1 cellular context compared by ENCODE assay signal in genomic region chr17:7249830-7250229, GRCh38.
TF ChIP-seq lines count a peak whose summit lies in the region.

No MANE protein-coding gene starts in this region.

TF ChIP-seq in IMR-90, 13 proteins besides CTCF, POLR2A, EP300 and RAD21 (continued from another document):
- TF ChIP-seq MAFK (IDR thresholded peaks at IDR 0.05; ENCODE audit: low read depth, low read length) (no peak), RCOR1 (IDR thresholded peaks at IDR 0.05; ENCODE audit: insufficient replicate concordance, low read length) (no peak), CEBPB (IDR thresholded peaks at IDR 0.05; ENCODE audit: low read depth, low read length) (no peak), RFX5 (IDR thresholded peaks at IDR 0.05; ENCODE audit: low read depth, low read length) (no peak), ELK1 (IDR thresholded peaks at IDR 0.05; ENCODE audit: borderline replicate concordance, low read depth, low read length) (no peak), NFE2L2 (IDR thresholded peaks at IDR 0.05; ENCODE audit: low read depth, low read length) (no peak), CHD1 (IDR thresholded peaks at IDR 0.05; ENCODE audit: low read depth, low read length) (no peak), FOS (IDR thresholded peaks at IDR 0.05; ENCODE audit: low read depth, low read length) (no peak), SMC3 (IDR thresholded peaks at IDR 0.05; ENCODE audit: low read depth, low read length) (no peak), BHLHE40 (IDR thresholded peaks at IDR 0.05; ENCODE audit: low read depth, low read length) (no peak), USF2 (IDR thresholded peaks at IDR 0.05; ENCODE audit: low read depth, low read length) (no peak)
